ENCODE assay signal across 24 cellular contexts in the genomic region with DNA sequence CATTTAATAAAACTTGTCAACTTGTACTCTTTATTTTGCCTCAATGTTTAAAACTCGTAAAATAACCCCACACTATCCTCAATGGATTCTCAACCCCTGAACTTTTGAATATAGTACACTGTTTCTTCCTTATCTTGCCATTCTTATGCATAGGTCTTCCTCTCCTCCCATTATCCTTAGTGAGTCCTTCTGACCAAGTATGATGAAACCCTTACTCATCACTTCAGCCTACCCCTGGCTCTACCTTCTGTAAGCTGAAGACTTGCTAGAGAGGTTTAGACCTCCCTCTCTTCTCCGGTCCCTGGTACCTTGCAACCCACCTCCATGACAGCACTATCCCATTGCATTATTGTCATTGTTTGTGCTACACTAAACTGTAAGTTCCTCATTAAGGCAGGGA.
"Had no signal": no experiment of that assay in that cellular context is flagged by ENCODE, and none has a peak within 500 bp of the region (broad histone marks: within the 10 kb centered on the region; RNA-seq: fewer than 3 reads in every experiment).

No MANE protein-coding gene starts in this region.

- H3K4me1 ChIP-seq: esophagus muscularis mucosa, left ventricle myocardium inferior, lower lobe of right lung, parathyroid adenoma, prostate gland, right lobe of liver, spleen, tibial artery, upper lobe of left lung, vagina had no signal

- H3K4me3 ChIP-seq: esophagus muscularis mucosa, left ventricle myocardium inferior, lower lobe of right lung, prostate gland, right lobe of liver, spleen, tibial artery, upper lobe of left lung, vagina had no signal

- H3K36me3 ChIP-seq: esophagus muscularis mucosa, left ventricle myocardium inferior, lower lobe of right lung, prostate gland, right lobe of liver, spleen, tibial artery, upper lobe of left lung, vagina had no signal

- H3K27me3 ChIP-seq: esophagus muscularis mucosa, right lobe of liver, spleen, tibial artery, upper lobe of left lung, vagina had no signal

- DNase-seq: effector memory CD4-positive, alpha-beta T cell; foreskin fibroblast; immature natural killer cell; kidney; left cardiac atrium; left ventricle myocardium inferior; lower lobe of right lung; naive thymus-derived CD4-positive, alpha-beta T cell; nephron progenitor cell; retina; right lobe of liver; spleen; stimulated activated CD4-positive, alpha-beta T cell treated with anti-CD3 and anti-CD28 coated beads, Interleukin-15, amount 100 ng/mL, for 24 hours; stimulated activated CD4-positive, alpha-beta T cell treated with anti-CD3 and anti-CD28 coated beads, Interleukin-1b, Interleukin-23, amount 100 ng/mL, for 48 hours; stimulated activated CD4-positive, alpha-beta T cell treated with anti-CD3 and anti-CD28 coated beads, Interleukin-4, amount 100 ng/mL, for 24 hours; tibial artery; upper lobe of left lung had no signal

- H3K9me3 ChIP-seq: esophagus muscularis mucosa, left ventricle myocardium inferior, lower lobe of right lung, prostate gland, right lobe of liver, spleen, tibial artery, upper lobe of left lung, vagina had no signal

- H2AFZ ChIP-seq: parathyroid adenoma had no signal

- H3K27ac ChIP-seq: epithelial cell of prostate, esophagus muscularis mucosa, left ventricle myocardium inferior, lower lobe of right lung, parathyroid adenoma, prostate gland, right lobe of liver, spleen, tibial artery, upper lobe of left lung, vagina had no signal

- ATAC-seq: left cardiac atrium; lower lobe of right lung; naive thymus-derived CD4-positive, alpha-beta T cell; right lobe of liver; stimulated activated memory B cell treated with anti-CD40 and anti-IgM and Interleukin-4, amounts not matched to agents 10 μg/mL and 1 μg/mL and 100 μg/mL, for 72 hours had no signal

- FAIRE-seq: endometrium, kidney had no signal

- H3K9ac ChIP-seq: parathyroid adenoma had no signal

- H3K79me2 ChIP-seq: parathyroid adenoma had no signal
